Comparison of ENCODE assay signal across 1 cellular context in genomic region chr6:28139860-28140500, GRCh38.
TF ChIP-seq lines count a peak whose summit lies in the region.

No MANE protein-coding gene starts in this region.

TF ChIP-seq in GM23338, 12 proteins besides CTCF, POLR2A, EP300 and RAD21 (continued from another document):
- TF ChIP-seq ZNF462 (CRISPR knock-in tag; IDR thresholded peaks at IDR 0.05) (no peak), STAT1 (IDR thresholded peaks at IDR 0.05; ENCODE audit: unreplicated experiment) (no peak), NANOG (IDR thresholded peaks at IDR 0.05; ENCODE audit: borderline replicate concordance) (no peak), EZH2 (IDR thresholded peaks at IDR 0.05; ENCODE audit: low read depth, unreplicated experiment) (no peak), JUNB (IDR thresholded peaks at IDR 0.05; ENCODE audit: unreplicated experiment) (no peak), EZH2phosphoT487 (IDR thresholded peaks at IDR 0.05; ENCODE audit: unreplicated experiment) (no peak), CREB1 (CRISPR knock-in tag; IDR thresholded peaks at IDR 0.05; ENCODE audit: low read depth) (no peak), ZNF114 (CRISPR knock-in tag; IDR thresholded peaks at IDR 0.05) (no peak), REST (IDR thresholded peaks at IDR 0.05; ENCODE audit: unreplicated experiment) (no peak), ZNF331 (CRISPR knock-in tag; IDR thresholded peaks at IDR 0.05; ENCODE audit: low read depth) (no peak)
